Comparison of ENCODE assay signal across 19 cellular contexts in genomic region chr7:67765481-67765880, GRCh38.
DNase-seq lines count a peak whose midpoint lies in the region; ATAC-seq, FAIRE-seq and TF ChIP-seq lines count a peak whose summit lies in the region.
"Had no signal": no experiment of that assay in that cellular context is flagged by ENCODE, and none has a peak within 500 bp of the region (broad histone marks: within the 10 kb centered on the region; RNA-seq: fewer than 3 reads in every experiment).

No MANE protein-coding gene starts in this region.

- TF ChIP-seq CTCF in WTC11 (IDR thresholded peaks at IDR 0.05) (no peak), body of pancreas (IDR thresholded peaks at IDR 0.05) (no peak), pancreas (IDR thresholded peaks at IDR 0.05) (no peak), OCI-LY7 (conservative IDR thresholded peaks at IDR 0.05; ENCODE audit: low read length) (no peak)

- H3K27me3 ChIP-seq in body of pancreas (no peaks in the 10 kb centered on the region), pancreas (no peaks in the 10 kb centered on the region)
- H3K27me3 ChIP-seq: BLaER1 had no signal

- BruUV-seq in OCI-LY7 (replicated peaks; lab: Mats Ljungman, UMichigan), result no TSS peak

- no peak for DNase-seq in WTC11 (ENCODE audit: low spot score)
- no peak for DNase-seq in body of pancreas
- no peak for DNase-seq in pancreas
- DNase-seq in activated naive CD4-positive, alpha-beta T cell treated with anti-CD3 and anti-CD28 coated beads, Interleukin-2, amount 50 U/mL, for 72 hours (ENCODE audit: low spot score in 2 of 2), result no peak
- no peak for DNase-seq in SK-N-DZ (ENCODE audit: low spot score)
- DNase-seq in OCI-LY7 (ENCODE audit: low spot score), result no peak
- DNase-seq: Caco-2; CD4-positive, CD25-positive, alpha-beta regulatory T cell; CD8-positive, alpha-beta T cell; DMS153; DND-41; GOT3; H7; HCEC 1CT had no signal

- no peak overlapping the region for H3K4me3 Mint-ChIP-seq in WTC11
- H3K4me3 Mint-ChIP-seq: B cell; CD4-positive, CD25-positive, alpha-beta regulatory T cell; CD8-positive, alpha-beta T cell had no signal

- no peak overlapping the region for H3K27ac Mint-ChIP-seq in WTC11
- no peak overlapping the region for H3K27ac Mint-ChIP-seq in activated naive CD4-positive, alpha-beta T cell treated with anti-CD3 and anti-CD28 coated beads, Interleukin-2, amount 50 U/mL, for 72 hours
- H3K27ac Mint-ChIP-seq: B cell; CD4-positive, CD25-positive, alpha-beta regulatory T cell; CD8-positive, alpha-beta T cell had no signal

- 66 to 68% methylated on average over 5 of the region's 5 CpGs for WGBS in body of pancreas, 2 donors
- WGBS in pancreas, 2 donors, result 60 to 74% methylated on average over 5 of the region's 5 CpGs

- POLR2A ChIA-PET in WTC11 (lab: Charles Lee) (no interaction called here), OCI-LY7 (lab: Charles Lee) (no interaction called here)

- no peaks in the 10 kb centered on the region for H3K79me2 ChIP-seq in OCI-LY7 (ENCODE audit: insufficient read depth, low read depth, low read length)

- peak overlapping the region in 3 of 4 donors; percentile 49 to 69 (median 60) for H3K27ac ChIP-seq in body of pancreas
- H3K27ac ChIP-seq in pancreas, result peak overlapping the region in 3 of 4 donors; percentile 31 to 71 (median 46)
- H3K27ac ChIP-seq in OCI-LY7 (ENCODE audit: low read depth, low read length, poor library complexity, severe bottlenecking), result no peak overlapping the region
- H3K27ac ChIP-seq: BLaER1, C4-2B had no signal

- H3K4me3 ChIP-seq in body of pancreas, result no peak overlapping the region
- H3K4me3 ChIP-seq in pancreas, result no peak overlapping the region
- no peak overlapping the region for H3K4me3 ChIP-seq in OCI-LY7 (ENCODE audit: low read depth, low read length, poor library complexity, severe bottlenecking)
- H3K4me3 ChIP-seq: BLaER1 had no signal

- no peaks in the 10 kb centered on the region for H3K9me2 ChIP-seq in OCI-LY7 (ENCODE audit: insufficient read depth, low read length)

- H3K9me3 ChIP-seq in body of pancreas, result no peaks in the 10 kb centered on the region
- no peaks in the 10 kb centered on the region for H3K9me3 ChIP-seq in pancreas
- H3K9me3 ChIP-seq in OCI-LY7 (ENCODE audit: low read length), result no peaks in the 10 kb centered on the region
- H3K9me3 ChIP-seq: Caco-2 had no signal

- H4K20me1 ChIP-seq in OCI-LY7 (ENCODE audit: insufficient read depth, low read length), result no peaks in the 10 kb centered on the region
- H4K20me1 ChIP-seq: BLaER1 had no signal

- no peak overlapping the region for H2AFZ ChIP-seq in OCI-LY7 (ENCODE audit: low read length)

- H3K36me3 ChIP-seq in body of pancreas (replicated peaks in 1 of 2; ENCODE audit: insufficient read depth in 1 of 2, low read depth in 2 of 2), result no peaks in the 10 kb centered on the region
- H3K36me3 ChIP-seq in pancreas, result no peaks in the 10 kb centered on the region
- no peaks in the 10 kb centered on the region for H3K36me3 ChIP-seq in OCI-LY7 (ENCODE audit: insufficient read depth, low read length)
- H3K36me3 ChIP-seq: BLaER1 had no signal

- H3K36me3 Mint-ChIP-seq in WTC11, result no peaks in the 10 kb centered on the region
- H3K36me3 Mint-ChIP-seq in activated naive CD4-positive, alpha-beta T cell treated with anti-CD3 and anti-CD28 coated beads, Interleukin-2, amount 50 U/mL, for 72 hours, result peaks cover 0 to 5% of the 10 kb centered on the region in 2 donors
- H3K36me3 Mint-ChIP-seq: CD4-positive, CD25-positive, alpha-beta regulatory T cell; CD8-positive, alpha-beta T cell had no signal

- FAIRE-seq in pancreas (lab: Jason Lieb, UNC), result no peak
- FAIRE-seq: G401.6, GM12892 had no signal

- H3K4me1 ChIP-seq in body of pancreas (peaks cover 16% of the 10 kb centered on the region), pancreas (no peaks in the 10 kb centered on the region), OCI-LY7 (ENCODE audit: insufficient read depth, low read length, poor library complexity, severe bottlenecking) (no peaks in the 10 kb centered on the region)
- H3K4me1 ChIP-seq: BLaER1, Caco-2 had no signal

- no peak for ATAC-seq in WTC11
- no peak for ATAC-seq in body of pancreas
- ATAC-seq in pancreas, result no peak
- no peak for ATAC-seq in activated naive CD4-positive, alpha-beta T cell treated with anti-CD3 and anti-CD28 coated beads, Interleukin-2, amount 50 U/mL, for 72 hours
- ATAC-seq: CD8-positive, alpha-beta T cell had no signal

- intact Hi-C loops in body of pancreas (cut with DNase I), result no loop called here
- intact Hi-C loops in pancreas (cut with DNase I), result no loop called here
- intact Hi-C loops in OCI-LY7 (cut with micrococcal nuclease; ENCODE audit: unreplicated experiment), result no loop called here

- peaks cover 10% of the 10 kb centered on the region for H3K9me3 Mint-ChIP-seq in WTC11
- H3K9me3 Mint-ChIP-seq in activated naive CD4-positive, alpha-beta T cell treated with anti-CD3 and anti-CD28 coated beads, Interleukin-2, amount 50 U/mL, for 72 hours, result peaks cover 14 to 16% of the 10 kb centered on the region in 2 donors

- no peak overlapping the region for H3K4me2 ChIP-seq in OCI-LY7 (ENCODE audit: low read length)
- H3K4me2 ChIP-seq: BLaER1 had no signal

- CTCF ChIA-PET in WTC11 (lab: Charles Lee), result no interaction called here
- CTCF ChIA-PET in OCI-LY7 (lab: Charles Lee; ENCODE audit: unreplicated experiment), result no interaction called here

- H3K27me3 Mint-ChIP-seq in WTC11 (ENCODE audit: low read depth), result no peaks in the 10 kb centered on the region
- H3K27me3 Mint-ChIP-seq: B cell; CD4-positive, CD25-positive, alpha-beta regulatory T cell had no signal

- TF ChIP-seq POLR2A in body of pancreas (IDR thresholded peaks at IDR 0.05), result no peak

- H3K4me1 Mint-ChIP-seq in WTC11, result no peaks in the 10 kb centered on the region
- H3K4me1 Mint-ChIP-seq: B cell; CD4-positive, CD25-positive, alpha-beta regulatory T cell had no signal

TF ChIP-seq in WTC11, 78 proteins besides CTCF, POLR2A, EP300 and RAD21:
- TF ChIP-seq GRHL2 (CRISPR knock-in tag; IDR thresholded peaks at IDR 0.05; ENCODE audit: insufficient replicate concordance, severe bottlenecking), result no peak
- no peak for TF ChIP-seq E2F5 (CRISPR knock-in tag; IDR thresholded peaks at IDR 0.05)
- no peak for TF ChIP-seq ZNF219 (CRISPR knock-in tag; IDR thresholded peaks at IDR 0.05; ENCODE audit: borderline replicate concordance)
- TF ChIP-seq GTF2I (CRISPR knock-in tag; conservative IDR thresholded peaks at IDR 0.05), result 0 out of 2 replicates have a peak, but pooled peaks have one; percentile 61
- no peak for TF ChIP-seq FOXJ3 (CRISPR knock-in tag; IDR thresholded peaks at IDR 0.05; ENCODE audit: borderline replicate concordance)
